ENCODE assay signal across 1 cellular context in the genomic region with DNA sequence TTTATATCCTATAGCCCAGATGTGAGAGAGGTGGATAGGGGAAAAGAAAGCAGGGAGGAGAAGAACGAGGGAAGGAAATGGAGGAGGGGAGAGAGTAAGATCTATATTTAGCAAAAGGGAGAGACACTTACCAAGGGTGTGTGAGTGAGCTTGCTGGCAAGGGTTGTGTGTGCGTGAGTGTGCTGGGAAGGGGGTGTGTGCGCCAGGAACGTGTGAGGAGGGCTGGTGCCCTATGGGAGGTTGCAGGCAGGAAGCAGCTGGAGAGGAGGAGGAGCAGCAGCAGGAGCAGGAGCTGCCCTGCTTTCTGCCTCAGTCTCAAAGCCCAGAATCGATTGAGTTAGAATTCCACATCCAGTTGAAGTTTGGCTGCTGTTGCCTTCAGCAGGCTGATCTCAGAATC.
TF ChIP-seq lines count a peak whose summit lies in the region.

No MANE protein-coding gene starts in this region.

TF ChIP-seq in GM23338, 12 proteins besides CTCF, POLR2A, EP300 and RAD21 (continued from another document):
- TF ChIP-seq ZNF462 (CRISPR knock-in tag; IDR thresholded peaks at IDR 0.05) = no peak
- no peak for TF ChIP-seq POLR2AphosphoS5 (IDR thresholded peaks at IDR 0.05; ENCODE audit: low read depth)
- no peak for TF ChIP-seq JUNB (IDR thresholded peaks at IDR 0.05; ENCODE audit: unreplicated experiment)
- TF ChIP-seq, protein P1, sequence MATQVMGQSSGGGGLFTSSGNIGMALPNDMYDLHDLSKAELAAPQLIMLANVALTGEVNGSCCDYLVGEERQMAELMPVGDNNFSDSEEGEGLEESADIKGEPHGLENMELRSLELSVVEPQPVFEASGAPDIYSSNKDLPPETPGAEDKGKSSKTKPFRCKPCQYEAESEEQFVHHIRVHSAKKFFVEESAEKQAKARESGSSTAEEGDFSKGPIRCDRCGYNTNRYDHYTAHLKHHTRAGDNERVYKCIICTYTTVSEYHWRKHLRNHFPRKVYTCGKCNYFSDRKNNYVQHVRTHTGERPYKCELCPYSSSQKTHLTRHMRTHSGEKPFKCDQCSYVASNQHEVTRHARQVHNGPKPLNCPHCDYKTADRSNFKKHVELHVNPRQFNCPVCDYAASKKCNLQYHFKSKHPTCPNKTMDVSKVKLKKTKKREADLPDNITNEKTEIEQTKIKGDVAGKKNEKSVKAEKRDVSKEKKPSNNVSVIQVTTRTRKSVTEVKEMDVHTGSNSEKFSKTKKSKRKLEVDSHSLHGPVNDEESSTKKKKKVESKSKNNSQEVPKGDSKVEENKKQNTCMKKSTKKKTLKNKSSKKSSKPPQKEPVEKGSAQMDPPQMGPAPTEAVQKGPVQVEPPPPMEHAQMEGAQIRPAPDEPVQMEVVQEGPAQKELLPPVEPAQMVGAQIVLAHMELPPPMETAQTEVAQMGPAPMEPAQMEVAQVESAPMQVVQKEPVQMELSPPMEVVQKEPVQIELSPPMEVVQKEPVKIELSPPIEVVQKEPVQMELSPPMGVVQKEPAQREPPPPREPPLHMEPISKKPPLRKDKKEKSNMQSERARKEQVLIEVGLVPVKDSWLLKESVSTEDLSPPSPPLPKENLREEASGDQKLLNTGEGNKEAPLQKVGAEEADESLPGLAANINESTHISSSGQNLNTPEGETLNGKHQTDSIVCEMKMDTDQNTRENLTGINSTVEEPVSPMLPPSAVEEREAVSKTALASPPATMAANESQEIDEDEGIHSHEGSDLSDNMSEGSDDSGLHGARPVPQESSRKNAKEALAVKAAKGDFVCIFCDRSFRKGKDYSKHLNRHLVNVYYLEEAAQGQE (IDR thresholded peaks at IDR 0.05; ENCODE audit: unreplicated experiment) = no peak
- no peak for TF ChIP-seq ZNF331 (CRISPR knock-in tag; IDR thresholded peaks at IDR 0.05; ENCODE audit: low read depth)
- TF ChIP-seq ETS1 (IDR thresholded peaks at IDR 0.05) = no peak
- TF ChIP-seq EZH2phosphoT487 (IDR thresholded peaks at IDR 0.05; ENCODE audit: unreplicated experiment) = no peak
- TF ChIP-seq STAT1 (IDR thresholded peaks at IDR 0.05; ENCODE audit: unreplicated experiment) = no peak
- no peak for TF ChIP-seq CREB1 (CRISPR knock-in tag; IDR thresholded peaks at IDR 0.05; ENCODE audit: low read depth)
- TF ChIP-seq ZNF114 (CRISPR knock-in tag; IDR thresholded peaks at IDR 0.05) = no peak
TF ChIP-seq in GM23338: peak in this region for 0.
